Comparison of ENCODE assay signal across 12 cellular contexts in the genomic region with DNA sequence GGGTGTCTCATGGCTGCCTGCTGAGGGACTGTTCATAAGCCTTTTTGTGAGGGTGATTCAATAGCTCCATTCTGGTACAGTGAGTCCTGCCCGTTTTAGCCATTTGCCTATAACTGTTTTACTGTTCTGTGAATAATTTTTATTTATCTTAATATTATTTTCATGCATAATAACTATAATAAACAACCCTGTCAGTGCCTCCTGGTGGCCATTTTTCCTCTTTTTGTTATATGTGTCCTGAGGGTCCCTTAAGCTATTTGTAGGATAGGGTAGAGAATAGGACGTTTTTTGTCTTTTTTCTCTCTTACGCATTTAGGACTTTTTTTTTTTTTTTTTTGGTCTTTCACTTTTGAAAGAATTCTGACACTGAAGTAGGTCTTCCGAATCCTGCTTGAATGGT. TPM values are rescaled to one million over a fixed set of nuclear protein-coding genes. Genes with fewer than 3 reads are reported as not detected.
DNase-seq lines count a peak whose midpoint lies in the region; ATAC-seq and TF ChIP-seq lines count a peak whose summit lies in the region.
"Had no signal": no experiment of that assay in that cellular context is flagged by ENCODE, and none has a peak within 500 bp of the region (broad histone marks: within the 10 kb centered on the region; RNA-seq: fewer than 3 reads in every experiment).

No MANE protein-coding gene starts in this region.

- peak overlapping the region; percentile 83 for H3K4me3 Mint-ChIP-seq in neural crest cell
- no peak overlapping the region for H3K4me3 Mint-ChIP-seq in T-helper 2 cell treated with Interferon-gamma antibody and Interleukin-4, amounts not matched to agents 5 μg/mL and 100 μg/mL, for 36 hours

- H3K23ac ChIP-seq in IMR-90 (ENCODE audit: low read depth, low read length), result no peak overlapping the region

- H2BK15ac ChIP-seq in IMR-90 (ENCODE audit: low read depth, low read length), result no peak overlapping the region

- DNase-seq in NCI-H748 (lab: John Stamatoyannopoulos, UW; ENCODE audit: unreplicated experiment) (peak; percentile 41), NCI-H748 treated with DMSO at 0.1 percent for 48 hours (lab: John Stamatoyannopoulos, UW) (no peak), IMR-90 (no peak), dermis blood vessel endothelial cell (peak; percentile 48), neural crest cell (ENCODE audit: low read depth, low spot score) (no peak), activated gamma-delta T cell treated with Interleukin-2 at 50 U/mL for 16 hours (no peak)
- no peak for DNase-seq in T-helper 2 cell treated with Interferon-gamma antibody and Interleukin-4, amounts not matched to agents 5 μg/mL and 100 μg/mL, for 36 hours (ENCODE audit: low spot score)
- DNase-seq: activated CD4-positive, alpha-beta T cell treated with anti-CD3 and anti-CD28 coated beads, Interleukin-2, amount 10 ng/mL, durations not matched to agents 24 days and 14 days; mucosa of descending colon; NCI-H1048; stimulated activated CD4-positive, alpha-beta T cell treated with anti-CD3 and anti-CD28 coated beads, Interleukin-12 subunit alpha, Interleukin-12 subunit beta, amount 100 ng/mL, for 4 hours had no signal

- H4K5ac ChIP-seq in IMR-90 (ENCODE audit: low read depth, low read length), result no peak overlapping the region

- no peak overlapping the region for H3K56ac ChIP-seq in IMR-90 (ENCODE audit: extremely low read depth, insufficient read depth, low read length)

- no TSS peak for BruUV-seq in IMR-90 (replicated peaks; lab: Mats Ljungman, UMichigan)

- no CpG with 5 or more reads among the region's 4 CpGs for WGBS in IMR-90 (ENCODE audit: extremely low coverage in 2 of 2, insufficient read length in 1 of 2), 2 experiments

- intact Hi-C loops in IMR-90 (cut with micrococcal nuclease), result no loop called here

- no peak overlapping the region for H3K4ac ChIP-seq in IMR-90 (ENCODE audit: low read depth, low read length)

- no peak overlapping the region for H2BK20ac ChIP-seq in IMR-90 (ENCODE audit: low read depth, low read length)

- H3K4me1 Mint-ChIP-seq in neural crest cell, result peaks cover 24% of the 10 kb centered on the region
- H3K4me1 Mint-ChIP-seq in T-helper 2 cell treated with Interferon-gamma antibody and Interleukin-4, amounts not matched to agents 5 μg/mL and 100 μg/mL, for 36 hours (ENCODE audit: low read depth), result peaks cover 2% of the 10 kb centered on the region

- no peak overlapping the region for H3K4me2 ChIP-seq in IMR-90 (ENCODE audit: low read depth, low read length)

- no peaks in the 10 kb centered on the region for H3K4me1 ChIP-seq in IMR-90 (ENCODE audit: control insufficient read depth, insufficient read depth, low read length)

- no peaks in the 10 kb centered on the region for H3K36me3 Mint-ChIP-seq in neural crest cell (ENCODE audit: low read depth)
- H3K36me3 Mint-ChIP-seq in T-helper 2 cell treated with Interferon-gamma antibody and Interleukin-4, amounts not matched to agents 5 μg/mL and 100 μg/mL, for 36 hours (ENCODE audit: low read depth), result no peaks in the 10 kb centered on the region

- CTCF ChIA-PET in IMR-90 (lab: Yijun Ruan, JAX), result no interaction called here

- in situ Hi-C loops in IMR-90 (cut with MboI; ENCODE audit: low sequenced_read_pairs), result no loop called here

- no peak overlapping the region for H2AFZ ChIP-seq in IMR-90 (replicated peaks; ENCODE audit: low read length, poor library complexity)

- no peak overlapping the region for H3K9ac ChIP-seq in IMR-90 (ENCODE audit: low read depth, low read length)

- no peak for TF ChIP-seq POLR2A in IMR-90 (IDR thresholded peaks at IDR 0.05; ENCODE audit: low read depth, low read length)

- ATAC-seq in IMR-90 (ENCODE audit: low read depth), result no peak
- ATAC-seq in HG02623 (IDR thresholded peaks at IDR 0.05; ENCODE audit: unreplicated experiment), result no peak
- ATAC-seq: mucosa of descending colon had no signal

- POLR2A ChIA-PET in IMR-90 (lab: Charles Lee; ENCODE audit: unreplicated experiment), result no interaction called here

- TF ChIP-seq CTCF in IMR-90 (conservative IDR thresholded peaks at IDR 0.05; ENCODE audit: low read depth, low read length) (0 out of 2 replicates have a peak, but pooled peaks have one; percentile 16), neural crest cell (conservative IDR thresholded peaks at IDR 0.05) (peak; percentile 56)

- H4K91ac ChIP-seq in IMR-90 (ENCODE audit: insufficient read depth, low read depth, low read length), result no peak overlapping the region

- no peak overlapping the region for H3K27ac ChIP-seq in IMR-90 (ENCODE audit: insufficient read depth, low read length)

- TF ChIP-seq RAD21 in IMR-90 (IDR thresholded peaks at IDR 0.05; ENCODE audit: low read length), result no peak

- no peak overlapping the region for H3K4me3 ChIP-seq in IMR-90 (ENCODE audit: insufficient read depth, low read depth, low read length)
- H3K4me3 ChIP-seq: mucosa of descending colon had no signal

- H3K9me3 ChIP-seq in IMR-90 (ENCODE audit: control insufficient read depth, insufficient read depth, low read length), result no peaks in the 10 kb centered on the region
- H3K9me3 ChIP-seq: mucosa of descending colon had no signal

- no peak overlapping the region for H3K14ac ChIP-seq in IMR-90 (replicated peaks; ENCODE audit: low read depth, low read length)

- no peaks in the 10 kb centered on the region for H3K9me1 ChIP-seq in IMR-90 (ENCODE audit: insufficient read depth, low read length)

- no peak overlapping the region for H3K18ac ChIP-seq in IMR-90 (ENCODE audit: low read depth, low read length)

- dilution Hi-C loops in IMR-90 (cut with HindIII; ENCODE audit: low sequenced_read_pairs, unreplicated experiment), result no loop called here

- H4K20me1 ChIP-seq in IMR-90 (ENCODE audit: insufficient read depth, low read length), result no peaks in the 10 kb centered on the region

- H3K9me3 Mint-ChIP-seq in neural crest cell, result no peaks in the 10 kb centered on the region
- no peaks in the 10 kb centered on the region for H3K9me3 Mint-ChIP-seq in T-helper 2 cell treated with Interferon-gamma antibody and Interleukin-4, amounts not matched to agents 5 μg/mL and 100 μg/mL, for 36 hours
- H3K9me3 Mint-ChIP-seq: activated CD4-positive, alpha-beta T cell treated with anti-CD3 and anti-CD28 coated beads, Interleukin-2, amount 10 ng/mL, durations not matched to agents 24 days and 14 days had no signal

- peaks cover 42% of the 10 kb centered on the region for H3K27me3 ChIP-seq in IMR-90 (ENCODE audit: control insufficient read depth, insufficient read depth, low read length)

- H2AK5ac ChIP-seq in IMR-90 (ENCODE audit: low read depth, low read length), result no peak overlapping the region

- H3K79me1 ChIP-seq in IMR-90 (ENCODE audit: low read depth in 1 of 2, low read length in 2 of 2), result no peaks in the 10 kb centered on the region

- H2AK9ac ChIP-seq in IMR-90 (replicated peaks; ENCODE audit: low read depth, low read length, poor library complexity), result no peak overlapping the region

- H2BK5ac ChIP-seq in IMR-90 (ENCODE audit: low read depth, low read length, poor library complexity, severe bottlenecking), result no peak overlapping the region

- no peak overlapping the region for H3K27ac Mint-ChIP-seq in neural crest cell (ENCODE audit: unreplicated experiment)
- no peak overlapping the region for H3K27ac Mint-ChIP-seq in T-helper 2 cell treated with Interferon-gamma antibody and Interleukin-4, amounts not matched to agents 5 μg/mL and 100 μg/mL, for 36 hours
- H3K27ac Mint-ChIP-seq: activated CD4-positive, alpha-beta T cell treated with anti-CD3 and anti-CD28 coated beads, Interleukin-2, amount 10 ng/mL, durations not matched to agents 24 days and 14 days had no signal

- H2BK120ac ChIP-seq in IMR-90 (ENCODE audit: low read depth, low read length), result no peak overlapping the region

- H4K8ac ChIP-seq in IMR-90 (ENCODE audit: low read depth in 2 of 2, low read length in 2 of 2), result no peak overlapping the region

- H3K36me3 ChIP-seq in IMR-90 (ENCODE audit: control insufficient read depth, insufficient read depth, low read length), result no peaks in the 10 kb centered on the region

- H3K27me3 Mint-ChIP-seq in neural crest cell (ENCODE audit: low read depth), result peaks cover 84% of the 10 kb centered on the region
- H3K27me3 Mint-ChIP-seq in T-helper 2 cell treated with Interferon-gamma antibody and Interleukin-4, amounts not matched to agents 5 μg/mL and 100 μg/mL, for 36 hours (ENCODE audit: low read depth), result peaks cover 35% of the 10 kb centered on the region

TF ChIP-seq in IMR-90, 13 proteins besides CTCF, POLR2A, EP300 and RAD21 (continues in another document):
- TF ChIP-seq MAFK (IDR thresholded peaks at IDR 0.05; ENCODE audit: low read depth, low read length) (no peak), BHLHE40 (IDR thresholded peaks at IDR 0.05; ENCODE audit: low read depth, low read length) (no peak), CHD1 (IDR thresholded peaks at IDR 0.05; ENCODE audit: low read depth, low read length) (no peak), RCOR1 (IDR thresholded peaks at IDR 0.05; ENCODE audit: insufficient replicate concordance, low read length) (no peak), CEBPB (IDR thresholded peaks at IDR 0.05; ENCODE audit: low read depth, low read length) (no peak), RFX5 (IDR thresholded peaks at IDR 0.05; ENCODE audit: low read depth, low read length) (no peak), NFE2L2 (IDR thresholded peaks at IDR 0.05; ENCODE audit: low read depth, low read length) (no peak), MXI1 (IDR thresholded peaks at IDR 0.05; ENCODE audit: borderline replicate concordance, low read depth, low read length) (no peak), SMC3 (IDR thresholded peaks at IDR 0.05; ENCODE audit: low read depth, low read length) (no peak)
- TF ChIP-seq, protein P1, sequence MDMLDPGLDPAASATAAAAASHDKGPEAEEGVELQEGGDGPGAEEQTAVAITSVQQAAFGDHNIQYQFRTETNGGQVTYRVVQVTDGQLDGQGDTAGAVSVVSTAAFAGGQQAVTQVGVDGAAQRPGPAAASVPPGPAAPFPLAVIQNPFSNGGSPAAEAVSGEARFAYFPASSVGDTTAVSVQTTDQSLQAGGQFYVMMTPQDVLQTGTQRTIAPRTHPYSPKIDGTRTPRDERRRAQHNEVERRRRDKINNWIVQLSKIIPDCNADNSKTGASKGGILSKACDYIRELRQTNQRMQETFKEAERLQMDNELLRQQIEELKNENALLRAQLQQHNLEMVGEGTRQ (IDR thresholded peaks at IDR 0.05; ENCODE audit: low read depth, low read length), result no peak

RNA-seq across cellular contexts. Expression of a gene that starts 2.9 kb away (rescaled TPM):
- not detected in 2 replicates for total RNA-seq in IMR-90 (2012; rRNA removed)
- polyA plus RNA-seq in IMR-90 (2012; rRNA removed), result not detected in 2 replicates
- not detected in 2 replicates for polyA plus RNA-seq in IMR-90 (2012; cell fraction: cytosol; rRNA removed)
- not detected in 2 replicates for polyA plus RNA-seq in IMR-90 (2012; cell fraction: nucleus; rRNA removed; ENCODE audit: low replicate concordance)
- total RNA-seq in dermis blood vessel endothelial cell, result 0.17 and 0.33 TPM in 2 replicates
- total RNA-seq in neural crest cell, result not detected in 2 replicates
- total RNA-seq: activated CD4-positive, alpha-beta T cell treated with anti-CD3 and anti-CD28 coated beads, Interleukin-2, amount 10 ng/mL, durations not matched to agents 24 days and 14 days had no signal

Comparison
In these comparisons a context has a peak if more than half of its experiments do, and no peak if none do; other contexts are left out.
1. DNase-seq: peak in NCI-H748 (single experiment) and dermis blood vessel endothelial cell (single experiment); none in NCI-H748 treated with DMSO at 0.1 percent for 48 hours (single experiment), IMR-90 (single experiment), neural crest cell (single experiment), T-helper 2 cell treated with Interferon-gamma antibody and Interleukin-4, amounts not matched to agents 5 μg/mL and 100 μg/mL, for 36 hours (single experiment) and activated gamma-delta T cell treated with Interleukin-2 at 50 U/mL for 16 hours (single experiment).